ENCODE assay signal across 1 cellular context in genomic region chr12:115452751-115453281, GRCh38.
TF ChIP-seq lines count a peak whose summit lies in the region.

No MANE protein-coding gene starts in this region.

TF ChIP-seq in HepG2, 621 proteins besides CTCF, POLR2A, EP300 and RAD21 (continued from another document):
- TF ChIP-seq ZNF710 (CRISPR knock-in tag; IDR thresholded peaks at IDR 0.05; ENCODE audit: borderline replicate concordance), result 0 out of 2 replicates have a peak, but pooled peaks have one; percentile 10
- TF ChIP-seq, protein P1, sequence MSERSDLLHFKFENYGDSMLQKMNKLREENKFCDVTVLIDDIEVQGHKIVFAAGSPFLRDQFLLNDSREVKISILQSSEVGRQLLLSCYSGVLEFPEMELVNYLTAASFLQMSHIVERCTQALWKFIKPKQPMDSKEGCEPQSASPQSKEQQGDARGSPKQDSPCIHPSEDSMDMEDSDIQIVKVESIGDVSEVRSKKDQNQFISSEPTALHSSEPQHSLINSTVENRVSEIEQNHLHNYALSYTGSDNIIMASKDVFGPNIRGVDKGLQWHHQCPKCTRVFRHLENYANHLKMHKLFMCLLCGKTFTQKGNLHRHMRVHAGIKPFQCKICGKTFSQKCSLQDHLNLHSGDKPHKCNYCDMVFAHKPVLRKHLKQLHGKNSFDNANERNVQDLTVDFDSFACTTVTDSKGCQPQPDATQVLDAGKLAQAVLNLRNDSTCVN (CRISPR knock-in tag; IDR thresholded peaks at IDR 0.05; ENCODE audit: borderline replicate concordance), result no peak
- no peak for TF ChIP-seq ZNF740 (CRISPR knock-in tag; IDR thresholded peaks at IDR 0.05)
- TF ChIP-seq ZBTB4 (CRISPR knock-in tag; IDR thresholded peaks at IDR 0.05; ENCODE audit: borderline replicate concordance), result peak; percentile 58; the same call in 1 of the 2 replicates
- peak; percentile 49; the same call in 1 of the 2 replicates for TF ChIP-seq ZNF512 (CRISPR knock-in tag; IDR thresholded peaks at IDR 0.05)
- TF ChIP-seq ZNF136 (CRISPR knock-in tag; IDR thresholded peaks at IDR 0.05; ENCODE audit: low read depth), result no peak
- no peak for TF ChIP-seq PRDM4 (CRISPR knock-in tag; IDR thresholded peaks at IDR 0.05; ENCODE audit: borderline replicate concordance)
